In the genomic region with DNA sequence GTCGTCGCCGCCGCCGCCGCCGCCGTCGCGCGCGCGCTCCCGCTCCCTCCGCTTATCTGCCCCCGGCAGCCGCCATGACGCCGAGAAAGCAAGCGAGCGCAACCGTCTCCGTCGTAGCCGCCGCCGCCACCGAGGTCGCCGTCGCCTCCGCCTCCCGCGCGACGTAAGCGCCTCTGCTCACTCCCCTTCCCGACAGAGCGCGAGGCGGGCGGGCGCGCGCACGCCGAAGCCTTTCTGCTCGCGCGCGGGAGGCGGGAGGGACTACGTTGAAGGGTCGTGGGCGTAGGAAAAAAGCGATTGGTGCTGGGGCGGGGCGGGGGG, we compare ENCODE assay signal across 8 cellular contexts. TPM values are rescaled to one million over a fixed set of nuclear protein-coding genes. Genes with fewer than 3 reads are reported as not detected.
A peak's percentile ranks its signal among the peaks of the same experiment; 100 is the strongest.
DNase-seq lines count a peak whose midpoint lies in the region; ATAC-seq and TF ChIP-seq lines count a peak whose summit lies in the region.

A gene (minus strand): TSS at position 206 of the 321 bp plus-strand sequence. CDS start 2,621 bp downstream, outside the sequence.

- peak; percentile 61 for ATAC-seq in HG03354 (IDR thresholded peaks at IDR 0.05; ENCODE audit: poor library complexity, severe bottlenecking, unreplicated experiment)

- peak; percentile 85 for TF ChIP-seq POLR2A in GM19099 (IDR thresholded peaks at IDR 0.05; ENCODE audit: extremely low read depth, insufficient read length, low read depth)

- DNase-seq in AML-193 (lab: John Stamatoyannopoulos, UW) = peak; percentile 88 to 91
- DNase-seq in NCI-H460 (ENCODE audit: extremely low read depth, low read depth) = peak; percentile 96
- peak; percentile 92 for DNase-seq in activated CD4-positive, CD25-positive, alpha-beta regulatory T cell treated with anti-CD3 and anti-CD28 coated beads, Interleukin-2, amount 50 U/mL, for 72 hours
- peak; percentile 62 to 81 for DNase-seq in cerebellar nuclear complex (lab: John Stamatoyannopoulos, UW)
- DNase-seq in kidney tubule cell (ENCODE audit: low spot score) = peak; percentile 98
- DNase-seq in stimulated activated CD4-positive, alpha-beta T cell treated with anti-CD3 and anti-CD28 coated beads, Interleukin-1b, Interleukin-23, amount 100 ng/mL, for 1 hour (ENCODE audit: low read depth in 2 of 2) = peak; percentile 84 to 86

RNA-seq across cellular contexts. Expression of the gene that starts here (rescaled TPM):
- 196 and 224 TPM in 2 replicates for total RNA-seq in NCI-H460 (2014; rRNA removed; shearing (Covaris generic))
- 101 and 152 TPM in 2 replicates for polyA plus RNA-seq in NCI-H460 (2014; cell fraction: nucleus; rRNA removed)

Comparison
In these comparisons a context has a peak if more than half of its experiments do, and no peak if none do; other contexts are left out.
1. Peak in every context shown above with its lines: DNase-seq and ATAC-seq.